In genomic region chr10:137606-138005, GRCh38 we compare ENCODE assay signal across 8 cellular contexts. TPM values are rescaled to one million over a fixed set of nuclear protein-coding genes. Genes with fewer than 3 reads are reported as not detected.
DNase-seq lines count a peak whose midpoint lies in the region; ATAC-seq, FAIRE-seq and TF ChIP-seq lines count a peak whose summit lies in the region.
"Had no signal": no experiment of that assay in that cellular context is flagged by ENCODE, and none has a peak within 500 bp of the region (broad histone marks: within the 10 kb centered on the region; RNA-seq: fewer than 3 reads in every experiment).

No MANE protein-coding gene starts in this region.

- H3K27me3 ChIP-seq in endothelial cell of umbilical vein (ENCODE audit: control insufficient read depth in 2 of 2, insufficient read depth in 2 of 2, low read length in 2 of 2) = no peaks in the 10 kb centered on the region
- no peaks in the 10 kb centered on the region for H3K27me3 ChIP-seq in psoas muscle (ENCODE audit: insufficient read depth in 3 of 3, low read length in 2 of 3)

- TF ChIP-seq POLR2A in endothelial cell of umbilical vein (IDR thresholded peaks at IDR 0.05; ENCODE audit: low read depth, low read length) = no peak

- H4K20me1 ChIP-seq in endothelial cell of umbilical vein (replicated peaks; ENCODE audit: control insufficient read depth, extremely low read depth, insufficient read depth, low read length) = peaks cover 10% of the 10 kb centered on the region

- dilution Hi-C loops in endothelial cell of umbilical vein (cut with MboI; ENCODE audit: extremely low pct_ligation_motif_present, low sequenced_read_pairs) = no loop called here

- H2AFZ ChIP-seq in endothelial cell of umbilical vein (ENCODE audit: low read depth, low read length) = no peak overlapping the region

- H3K79me2 ChIP-seq in endothelial cell of umbilical vein (ENCODE audit: control insufficient read depth, insufficient read depth, low read length) = peaks cover 72% of the 10 kb centered on the region

- no peaks in the 10 kb centered on the region for H3K9me1 ChIP-seq in endothelial cell of umbilical vein (replicated peaks; ENCODE audit: control insufficient read depth, extremely low read depth, insufficient read depth, low read length)

- no peak for ATAC-seq in psoas muscle

- H3K4me2 ChIP-seq in endothelial cell of umbilical vein (ENCODE audit: insufficient read depth, low read length) = peak overlapping the region; percentile 13

- H3K27ac ChIP-seq in endothelial cell of umbilical vein (ENCODE audit: insufficient read depth, low read depth, low read length) (no peak overlapping the region), psoas muscle (no peak overlapping the region)
- H3K27ac ChIP-seq: spleen had no signal

- DNase-seq in GM03348 (ENCODE audit: low spot score) (peak; percentile 46), RPMI7951 (ENCODE audit: low read depth) (peak; percentile 16), endothelial cell of umbilical vein (ENCODE audit: low read depth, low spot score) (peak; percentile 29), psoas muscle (no peak), islet precursor cell (no peak), NCI-H2171 (lab: John Stamatoyannopoulos, UW) (no peak), frontal cortex (ENCODE audit: low spot score in 2 of 2) (no peak)
- DNase-seq: spleen had no signal

- POLR2A ChIA-PET in endothelial cell of umbilical vein (lab: Charles Lee) = no interaction called here

- FAIRE-seq in endothelial cell of umbilical vein (lab: Jason Lieb, UNC) (no peak), frontal cortex (lab: Jason Lieb, UNC) (no peak)

- H3K36me3 ChIP-seq in endothelial cell of umbilical vein (ENCODE audit: control insufficient read depth in 2 of 2, extremely low read depth in 1 of 2, insufficient read depth in 2 of 2, low read length in 2 of 2) (no peaks in the 10 kb centered on the region), psoas muscle (ENCODE audit: insufficient read depth in 1 of 2, low read depth in 1 of 2) (no peaks in the 10 kb centered on the region)
- H3K36me3 ChIP-seq: spleen had no signal

- no TSS peak for BruUV-seq in endothelial cell of umbilical vein (replicated peaks; lab: Mats Ljungman, UMichigan)

- TF ChIP-seq CTCF in endothelial cell of umbilical vein (IDR thresholded peaks at IDR 0.05; ENCODE audit: extremely low read depth in 1 of 2, insufficient read depth in 1 of 2, low read depth in 1 of 2, low read length in 2 of 2) (no peak), psoas muscle (IDR thresholded peaks at IDR 0.05) (no peak)

- H3K4me1 ChIP-seq in endothelial cell of umbilical vein (ENCODE audit: control insufficient read depth, extremely low read depth, insufficient read depth, low read length) (peaks cover 35% of the 10 kb centered on the region), psoas muscle (peaks cover 36% of the 10 kb centered on the region)

- CTCF ChIA-PET in endothelial cell of umbilical vein (lab: Charles Lee) = interaction anchor here (0.8 to 1.1 kb wide), 4 partner anchors 13 to 56 kb away, joined by 3 to 4 read pairs (median 4); no protein-coding TSS in a partner anchor

- intact Hi-C loops in endothelial cell of umbilical vein (cut with micrococcal nuclease) (loop anchor here (2.0 to 5.0 kb wide), 2 partner anchors 63 to 65 kb away; no protein-coding TSS in a partner anchor), psoas muscle (cut with DNase I) (no loop called here)

- H3K9ac ChIP-seq in endothelial cell of umbilical vein (replicated peaks; ENCODE audit: extremely low read depth, insufficient read depth, low read length) = no peak overlapping the region

- H3K9me3 ChIP-seq in endothelial cell of umbilical vein (replicated peaks; ENCODE audit: control insufficient read depth, insufficient read depth, low read length) = no peaks in the 10 kb centered on the region
- no peaks in the 10 kb centered on the region for H3K9me3 ChIP-seq in psoas muscle
- H3K9me3 ChIP-seq: spleen had no signal

- H3K4me3 ChIP-seq in endothelial cell of umbilical vein (replicated peaks in 1 of 3; ENCODE audit: insufficient read depth in 1 of 3, low read depth in 1 of 3, low read length in 3 of 3) = no peak overlapping the region
- peak overlapping the region; percentile 85 for H3K4me3 ChIP-seq in psoas muscle

TF ChIP-seq in endothelial cell of umbilical vein, 7 proteins besides CTCF, POLR2A, EP300 and RAD21:
- no peak for TF ChIP-seq MYC (IDR thresholded peaks at IDR 0.05; ENCODE audit: low read depth, low read length)
- no peak for TF ChIP-seq JUN (IDR thresholded peaks at IDR 0.05; ENCODE audit: borderline replicate concordance, insufficient read depth, insufficient read length, low read depth)
- no peak for TF ChIP-seq EZH2 (IDR thresholded peaks at IDR 0.05; ENCODE audit: borderline replicate concordance, low read depth, low read length, severe bottlenecking)
- TF ChIP-seq FOS (IDR thresholded peaks at IDR 0.05; ENCODE audit: borderline replicate concordance, insufficient read depth, low read length) = peak; percentile 48
- TF ChIP-seq POLR2AphosphoS5 (IDR thresholded peaks at IDR 0.05; ENCODE audit: insufficient read depth, low read depth, low read length) = no peak
- TF ChIP-seq GATA2 (IDR thresholded peaks at IDR 0.05; ENCODE audit: insufficient read depth, insufficient read length, low read depth, low read length) = peak; percentile 57
- TF ChIP-seq MAX (IDR thresholded peaks at IDR 0.05; ENCODE audit: insufficient read depth, insufficient read length) = no peak

RNA-seq across cellular contexts. Expression of gene ZMYND11, which starts 2.4 kb away (rescaled TPM):
- total RNA-seq in RPMI7951 (2014; rRNA removed; shearing (Covaris generic)) = 55.4 and 65.5 TPM in 2 replicates
- 50.9 and 56.0 TPM in 2 replicates for total RNA-seq in endothelial cell of umbilical vein
- 13.2 and 17.0 TPM in 2 replicates for polyA plus RNA-seq in endothelial cell of umbilical vein
- 29.3 and 31.2 TPM in 2 replicates for polyA plus RNA-seq in endothelial cell of umbilical vein (2011; cell fraction: cytosol; rRNA removed)
- polyA plus RNA-seq in endothelial cell of umbilical vein (2011; cell fraction: nucleus; rRNA removed) = 54.6 and 69.7 TPM in 2 replicates
- 48.1 and 49.8 TPM in 2 replicates for polyA plus RNA-seq in endothelial cell of umbilical vein (2012)
- 30.4 and 35.3 TPM in 2 replicates for polyA minus RNA-seq in endothelial cell of umbilical vein
- polyA minus RNA-seq in endothelial cell of umbilical vein (2011; cell fraction: cytosol; rRNA and poly(A)+ RNA removed) = 12.9 TPM
- 16.6 and 20.9 TPM in 2 replicates for polyA minus RNA-seq in endothelial cell of umbilical vein (2011; cell fraction: nucleus; rRNA and poly(A)+ RNA removed)
- total RNA-seq in psoas muscle = 10 to 100 TPM; 58.4 to 75.9 (median 61.8) TPM
- 10 to 100 TPM; 27.2 to 69.8 (median 34.3) TPM for polyA plus RNA-seq in psoas muscle
- total RNA-seq in frontal cortex = 179 TPM

Comparison
In these comparisons a context has a peak if more than half of its experiments do, and no peak if none do; other contexts are left out.
1. DNase-seq: peak in GM03348 (single experiment), RPMI7951 (single experiment) and endothelial cell of umbilical vein (single experiment); none in psoas muscle (0 of 2), islet precursor cell (single experiment), NCI-H2171 (single experiment) and frontal cortex (0 of 2).